1 cellular context compared by ENCODE assay signal in genomic region chrX:48770296-48770695, GRCh38.
TF ChIP-seq lines count a peak whose summit lies in the region.

No MANE protein-coding gene starts in this region.

TF ChIP-seq in K562, 482 proteins besides CTCF, POLR2A, EP300 and RAD21:
- TF ChIP-seq DACH1 (IDR thresholded peaks at IDR 0.05; ENCODE audit: partially characterized antibody) (no peak), SPI1 (IDR thresholded peaks at IDR 0.05; ENCODE audit: borderline replicate concordance, low read depth, low read length) (peak; percentile 64; the same call in 1 of the 2 replicates), HMBOX1 (IDR thresholded peaks at IDR 0.05) (peak; percentile 67)
